17 cellular contexts compared by ENCODE assay signal in genomic region chr15:46344906-46345305, GRCh38.
"Had no signal": no experiment of that assay in that cellular context is flagged by ENCODE, and none has a peak within 500 bp of the region (broad histone marks: within the 10 kb centered on the region; RNA-seq: fewer than 3 reads in every experiment).

No MANE protein-coding gene starts in this region.

- H3K36me3 ChIP-seq: gastrocnemius medialis, heart right ventricle, suprapubic skin, upper lobe of left lung had no signal

- H3K27ac ChIP-seq: coronary artery, gastrocnemius medialis, heart right ventricle, suprapubic skin, upper lobe of left lung had no signal

- H3K27ac Mint-ChIP-seq: activated CD4-positive, alpha-beta T cell treated with anti-CD3 and anti-CD28 coated beads, Interleukin-2, amount 10 ng/mL, durations not matched to agents 24 days and 14 days; activated naive CD4-positive, alpha-beta T cell treated with anti-CD3 and anti-CD28 coated beads, Interleukin-2, amount 10 ng/mL, durations not matched to agents 7 days and 5 days; activated T-helper 17 cell treated with anti-CD3 and anti-CD28 coated beads, Interleukin-2, amount 50 U/mL, for 72 hours; natural killer cell treated with Interleukin-12 subunit alpha and Interleukin-12 subunit beta and Interleukin-15 and Interleukin-18, amount 100 ng/mL, for 72 hours had no signal

- H3K9me3 ChIP-seq: gastrocnemius medialis, heart right ventricle, suprapubic skin, upper lobe of left lung had no signal

- H3K4me3 Mint-ChIP-seq: activated CD4-positive, alpha-beta T cell treated with anti-CD3 and anti-CD28 coated beads, Interleukin-2, amount 10 ng/mL, durations not matched to agents 24 days and 14 days; activated naive CD4-positive, alpha-beta T cell treated with anti-CD3 and anti-CD28 coated beads, Interleukin-2, amount 10 ng/mL, durations not matched to agents 7 days and 5 days; activated T-helper 17 cell treated with anti-CD3 and anti-CD28 coated beads, Interleukin-2, amount 50 U/mL, for 72 hours; natural killer cell treated with Interleukin-12 subunit alpha and Interleukin-12 subunit beta and Interleukin-15 and Interleukin-18, amount 100 ng/mL, for 72 hours had no signal

- H3K4me1 ChIP-seq: gastrocnemius medialis, heart right ventricle, suprapubic skin, upper lobe of left lung had no signal

- DNase-seq: activated CD4-positive, alpha-beta T cell treated with anti-CD3 and anti-CD28 coated beads, Interleukin-2, amount 10 ng/mL, durations not matched to agents 24 days and 14 days; activated naive CD4-positive, alpha-beta T cell treated with anti-CD3 and anti-CD28 coated beads, Interleukin-2, amount 10 ng/mL, durations not matched to agents 7 days and 5 days; effector CD4-positive, alpha-beta T cell; gastrocnemius medialis; heart right ventricle; islet precursor cell; left ventricle myocardium superior; mesenchymal stem cell; stimulated activated CD4-positive, alpha-beta T cell treated with anti-CD3 and anti-CD28 coated beads, Interleukin-12 subunit alpha, Interleukin-12 subunit beta, amount 100 ng/mL, for 4 hours; stimulated activated CD4-positive, alpha-beta T cell treated with anti-CD3 and anti-CD28 coated beads, Interleukin-4, amount 100 ng/mL, for 1 hour; stimulated activated CD8-positive, alpha-beta memory T cell treated with anti-CD3 and anti-CD28 coated beads, Interleukin-4, amount 100 ng/mL, for 48 hours; stimulated activated naive CD8-positive, alpha-beta T cell treated with anti-CD3 and anti-CD28 coated beads, Interleukin-15, Interleukin-2, amounts not matched to agents 100 U/mL and 50 U/mL, for 24 hours; upper lobe of left lung had no signal

- ATAC-seq: activated T-helper 17 cell treated with anti-CD3 and anti-CD28 coated beads, Interleukin-2, amount 50 U/mL, for 72 hours; gastrocnemius medialis; heart right ventricle; left ventricle myocardium superior; natural killer cell treated with Interleukin-12 subunit alpha and Interleukin-12 subunit beta and Interleukin-15 and Interleukin-18, amount 100 ng/mL, for 72 hours; stimulated activated naive CD8-positive, alpha-beta T cell treated with anti-CD3 and anti-CD28 coated beads, Interleukin-15, Interleukin-2, amounts not matched to agents 100 U/mL and 50 U/mL, for 24 hours had no signal

- H3K9me3 Mint-ChIP-seq: activated naive CD4-positive, alpha-beta T cell treated with anti-CD3 and anti-CD28 coated beads, Interleukin-2, amount 10 ng/mL, durations not matched to agents 7 days and 5 days; activated T-helper 17 cell treated with anti-CD3 and anti-CD28 coated beads, Interleukin-2, amount 50 U/mL, for 72 hours had no signal

- H3K27me3 Mint-ChIP-seq: activated CD4-positive, alpha-beta T cell treated with anti-CD3 and anti-CD28 coated beads, Interleukin-2, amount 10 ng/mL, durations not matched to agents 24 days and 14 days; activated naive CD4-positive, alpha-beta T cell treated with anti-CD3 and anti-CD28 coated beads, Interleukin-2, amount 10 ng/mL, durations not matched to agents 7 days and 5 days; activated T-helper 17 cell treated with anti-CD3 and anti-CD28 coated beads, Interleukin-2, amount 50 U/mL, for 72 hours; natural killer cell treated with Interleukin-12 subunit alpha and Interleukin-12 subunit beta and Interleukin-15 and Interleukin-18, amount 100 ng/mL, for 72 hours had no signal

- H3K4me3 ChIP-seq: coronary artery, gastrocnemius medialis, heart right ventricle, suprapubic skin, upper lobe of left lung had no signal

- H3K36me3 Mint-ChIP-seq: activated naive CD4-positive, alpha-beta T cell treated with anti-CD3 and anti-CD28 coated beads, Interleukin-2, amount 10 ng/mL, durations not matched to agents 7 days and 5 days; natural killer cell treated with Interleukin-12 subunit alpha and Interleukin-12 subunit beta and Interleukin-15 and Interleukin-18, amount 100 ng/mL, for 72 hours had no signal

- H3K27me3 ChIP-seq: gastrocnemius medialis, heart right ventricle, suprapubic skin, upper lobe of left lung had no signal

- H3K4me1 Mint-ChIP-seq: activated CD4-positive, alpha-beta T cell treated with anti-CD3 and anti-CD28 coated beads, Interleukin-2, amount 10 ng/mL, durations not matched to agents 24 days and 14 days; activated naive CD4-positive, alpha-beta T cell treated with anti-CD3 and anti-CD28 coated beads, Interleukin-2, amount 10 ng/mL, durations not matched to agents 7 days and 5 days; activated T-helper 17 cell treated with anti-CD3 and anti-CD28 coated beads, Interleukin-2, amount 50 U/mL, for 72 hours had no signal
